Comparison of ENCODE assay signal across 19 cellular contexts in genomic region chr7:37180828-37181549, GRCh38.
DNase-seq lines count a peak whose midpoint lies in the region; ATAC-seq and TF ChIP-seq lines count a peak whose summit lies in the region.
"Had no signal": no experiment of that assay in that cellular context is flagged by ENCODE, and none has a peak within 500 bp of the region (broad histone marks: within the 10 kb centered on the region; RNA-seq: fewer than 3 reads in every experiment).

No MANE protein-coding gene starts in this region.

- no peak for TF ChIP-seq RAD21 in HCT116 (IDR thresholded peaks at IDR 0.05; ENCODE audit: low read depth)

- ATAC-seq in HCT116: no peak
- peak; percentile 25 for ATAC-seq in sciatic nerve

- intact Hi-C loops in HCT116 (cut with micrococcal nuclease) (loop anchor here (5.0 to 10.0 kb wide), 2 partner anchors 356 to 509 kb away; no protein-coding TSS in a partner anchor), sciatic nerve (cut with DNase I) (no loop called here)

- no peak overlapping the region for H3K4me3 ChIP-seq in HCT116 (replicated peaks in 1 of 2; ENCODE audit: low read depth in 1 of 2, low read length in 2 of 2)
- H3K4me3 ChIP-seq: GM12878, GM23248, SJCRH30 had no signal

- no TSS peak for BruUV-seq in HCT116 (replicated peaks; lab: Mats Ljungman, UMichigan)

- H3K4me1 ChIP-seq in HCT116 (ENCODE audit: control insufficient read depth in 1 of 2, insufficient read depth in 2 of 2, low read length in 2 of 2): peaks cover 0 to 3% of the 10 kb centered on the region in 2 experiments; a peak in 1 of 4 replicates
- H3K4me1 ChIP-seq: SJCRH30 had no signal

- H3K27ac ChIP-seq in HCT116 (ENCODE audit: low read depth, low read length) (no peak overlapping the region), RWPE1 (no peak overlapping the region)
- H3K27ac ChIP-seq: C4-2B, GM23248, SJCRH30 had no signal

- H3K36me3 ChIP-seq in HCT116 (ENCODE audit: control insufficient read depth in 1 of 2, insufficient read depth in 2 of 2, low read length in 2 of 2): no peaks in the 10 kb centered on the region
- H3K36me3 ChIP-seq: SJCRH30 had no signal

- no peaks in the 10 kb centered on the region for H3K9me3 ChIP-seq in HCT116 (ENCODE audit: control insufficient read depth in 1 of 2, insufficient read depth in 1 of 2, low read depth in 1 of 2, low read length in 2 of 2)
- H3K9me3 ChIP-seq: SJCRH30 had no signal

- H3K79me2 ChIP-seq in HCT116 (ENCODE audit: insufficient read depth, low read length): no peaks in the 10 kb centered on the region

- POLR2A ChIA-PET in HCT116 (lab: Charles Lee) (no interaction called here), RWPE1 (lab: Yijun Ruan, JAX; ENCODE audit: low non-redundant PET) (no interaction called here)

- CTCF ChIA-PET in HCT116 (lab: Charles Lee): interaction anchor here (0.9 to 3.6 kb wide), 18 partner anchors 9 to 862 kb away, joined by 3 to 105 read pairs (median 7); no protein-coding TSS in a partner anchor
- CTCF ChIA-PET in RWPE1 (lab: Yijun Ruan, JAX): interaction anchor here (0.6 to 4.3 kb wide), 17 partner anchors 14 to 705 kb away, joined by 3 to 67 read pairs (median 5); no protein-coding TSS in a partner anchor

- no peaks in the 10 kb centered on the region for H3K9me2 ChIP-seq in HCT116 (ENCODE audit: insufficient read depth)

- no peak overlapping the region for H3K9ac ChIP-seq in HCT116 (ENCODE audit: low read length)
- H3K9ac ChIP-seq: GM23248 had no signal

- no peak for TF ChIP-seq POLR2A in HCT116 (IDR thresholded peaks at IDR 0.05; ENCODE audit: borderline replicate concordance, extremely low read depth, insufficient read depth, insufficient read length)

- DNase-seq in NCI-H1417 (lab: John Stamatoyannopoulos, UW) (peak in 2 of 3 experiments; percentile 21 to 43), NCI-H1417 treated with DMSO at 0.1 percent for 48 hours (lab: John Stamatoyannopoulos, UW) (no peak), HCT116 (ENCODE audit: low read depth, low spot score) (no peak), cerebellar cortex (ENCODE audit: low spot score) (peak; percentile 14), sciatic nerve (ENCODE audit: low spot score) (no peak), RWPE1 (ENCODE audit: low spot score) (no peak), GM10266 (ENCODE audit: extremely low spot score) (no peak)
- DNase-seq: 8988T; CD8-positive, alpha-beta memory T cell; DMS79; GM23248; Karpas-422; MV-4-11; NCI-H1105 treated with DMSO at 0.1 percent for 48 hours; NCI-H2107; SJCRH30; T-helper 1 cell had no signal

- no peaks in the 10 kb centered on the region for H3K27me3 ChIP-seq in HCT116 (ENCODE audit: insufficient read depth, low read length)
- H3K27me3 ChIP-seq: SJCRH30 had no signal

- H2AFZ ChIP-seq in HCT116 (ENCODE audit: low read depth, low read length, poor library complexity, severe bottlenecking): peak overlapping the region; percentile 99
- H2AFZ ChIP-seq: GM23248 had no signal

- no peak for TF ChIP-seq CTCF in HCT116 (IDR thresholded peaks at IDR 0.05 in 2 of 3, conservative IDR thresholded peaks at IDR 0.05 in 1 of 3; ENCODE audit: borderline replicate concordance in 1 of 3, insufficient read depth in 1 of 3, low read depth in 2 of 3, low read length in 2 of 3)
- TF ChIP-seq CTCF in RWPE1 (conservative IDR thresholded peaks at IDR 0.05; ENCODE audit: low read depth): no peak
- no peak for TF ChIP-seq CTCF in GM10266 (IDR thresholded peaks at IDR 0.05; ENCODE audit: control insufficient read depth, insufficient read depth, low read depth, missing control alignments)

- H4K20me1 ChIP-seq in HCT116 (ENCODE audit: insufficient read depth): no peaks in the 10 kb centered on the region

- no peak overlapping the region for H3K4me2 ChIP-seq in HCT116 (ENCODE audit: low read length)

- RAD21 ChIA-PET in HCT116 (lab: Charles Lee; ENCODE audit: low non-redundant PET in 1 of 2, low total read pairs in 2 of 2, uncharacterized antibody in 2 of 2, unreplicated experiment in 2 of 2): interaction anchor here (0.8 to 1.8 kb wide), 7 partner anchors 19 to 708 kb away, joined by 3 to 31 read pairs (median 7); no protein-coding TSS in a partner anchor

TF ChIP-seq in HCT116, 20 proteins besides CTCF, POLR2A, EP300 and RAD21:
- TF ChIP-seq ZNF274 (IDR thresholded peaks at IDR 0.05; ENCODE audit: low read depth, low read length) (no peak), ZBTB33 (IDR thresholded peaks at IDR 0.05; ENCODE audit: extremely low read depth, insufficient replicate concordance, low read length) (no peak), FOSL1 (IDR thresholded peaks at IDR 0.05; ENCODE audit: low read depth) (no peak), TCF7L2 (IDR thresholded peaks at IDR 0.05; ENCODE audit: borderline replicate concordance, extremely low read depth, insufficient read depth, insufficient read length) (no peak), ELF1 (IDR thresholded peaks at IDR 0.05; ENCODE audit: borderline replicate concordance, low read depth) (no peak), SP1 (IDR thresholded peaks at IDR 0.05; ENCODE audit: low read depth) (no peak), EZH2phosphoT487 (IDR thresholded peaks at IDR 0.05; ENCODE audit: borderline replicate concordance) (no peak), ATF3 (IDR thresholded peaks at IDR 0.05) (no peak), YY1 (IDR thresholded peaks at IDR 0.05; ENCODE audit: extremely low read depth, insufficient replicate concordance, low read depth, low read length) (no peak), EZH2 (IDR thresholded peaks at IDR 0.05) (no peak)

Comparison
In these comparisons a context has a peak if more than half of its experiments do, and no peak if none do; other contexts are left out.
1. DNase-seq: peak in NCI-H1417 (2 of 3) and cerebellar cortex (single experiment); none in NCI-H1417 treated with DMSO at 0.1 percent for 48 hours (single experiment), HCT116 (single experiment), sciatic nerve (single experiment), RWPE1 (single experiment) and GM10266 (single experiment).